13 cellular contexts compared by ENCODE assay signal in genomic region chr2:26251893-26252292, GRCh38. TPM values are rescaled to one million over a fixed set of nuclear protein-coding genes. Genes with fewer than 3 reads are reported as not detected.
A peak's percentile ranks its signal among the peaks of the same experiment; 100 is the strongest.
DNase-seq lines count a peak whose midpoint lies in the region; ATAC-seq and TF ChIP-seq lines count a peak whose summit lies in the region.
"Had no signal": no experiment of that assay in that cellular context is flagged by ENCODE, and none has a peak within 500 bp of the region (broad histone marks: within the 10 kb centered on the region; RNA-seq: fewer than 3 reads in every experiment).

No MANE protein-coding gene starts in this region.

- TF ChIP-seq POLR2A in right lobe of liver (IDR thresholded peaks at IDR 0.05), result no peak

- intact Hi-C loops in right lobe of liver (cut with DNase I), result no loop called here

- peaks cover 0 to 4% (median 1%) of the 10 kb centered on the region in 4 donors for H3K36me3 ChIP-seq in right lobe of liver

- H3K27me3 ChIP-seq in right lobe of liver, result no peaks in the 10 kb centered on the region
- H3K27me3 ChIP-seq: thyroid gland had no signal

- DNase-seq in C1 segment of cervical spinal cord (lab: John Stamatoyannopoulos, UW) (peak in 8 of 14 donors; percentile 10 to 98 (median 57)), NCI-H2107 (lab: John Stamatoyannopoulos, UW) (peak; percentile 15), caudate nucleus (lab: John Stamatoyannopoulos, UW) (peak in 29 of 61 donors; percentile 2 to 97 (median 16)), right lobe of liver (peak in 1 of 3 donors; percentile 59), CD1c-positive myeloid dendritic cell (ENCODE audit: extremely low spot score) (no peak), NCI-H510A (lab: John Stamatoyannopoulos, UW) (no peak), NCI-H1048 (lab: John Stamatoyannopoulos, UW) (no peak)
- DNase-seq: activated naive CD4-positive, alpha-beta T cell treated with anti-CD3 and anti-CD28 coated beads for 36 hours; NCI-H187; thyroid gland had no signal

- H3K9me3 ChIP-seq in right lobe of liver, result no peaks in the 10 kb centered on the region
- H3K9me3 ChIP-seq: thyroid gland had no signal

- 37% methylated on average over 3 of the region's 3 CpGs for WGBS in right lobe of liver (ENCODE audit: insufficient coverage, low coverage, low lambda C conversion rate, missing lambda C conversion rate)

- peaks cover 0 to 60% (median 29%) of the 10 kb centered on the region in 4 donors for H3K4me1 ChIP-seq in right lobe of liver

- H3K27ac ChIP-seq in caudate nucleus (ENCODE audit: low read depth, low read length) (peak overlapping the region; percentile 1), right lobe of liver (no peak overlapping the region)
- H3K27ac ChIP-seq: HL-60, SK-N-MC, thyroid gland had no signal

- H3K4me3 ChIP-seq in right lobe of liver, result no peak overlapping the region
- H3K4me3 ChIP-seq: SK-N-MC, thyroid gland had no signal

- ATAC-seq in right lobe of liver (peak; percentile 33 to 61 (median 52)), GM21381 (IDR thresholded peaks at IDR 0.05; ENCODE audit: unreplicated experiment) (no peak)

- no peak for TF ChIP-seq CTCF in right lobe of liver (IDR thresholded peaks at IDR 0.05)

RNA-seq across cellular contexts. Expression of gene HADHB, which starts 7.2 kb away (rescaled TPM):
- total RNA-seq in right lobe of liver, result 100 to 1,000 TPM; 129 to 295 (median 219) TPM

RNA-seq across cellular contexts. Expression of gene HADHA, which starts 7.5 kb away (rescaled TPM):
- total RNA-seq in right lobe of liver, result 100 to 1,000 TPM; 115 to 246 (median 160) TPM

Comparison
In these comparisons a context has a peak if more than half of its experiments do, and no peak if none do; other contexts are left out.
1. DNase-seq: peak in C1 segment of cervical spinal cord (8 of 14) and NCI-H2107 (single experiment); none in CD1c-positive myeloid dendritic cell (single experiment), NCI-H510A (single experiment) and NCI-H1048 (single experiment).